10 cellular contexts compared by ENCODE assay signal in the genomic region with DNA sequence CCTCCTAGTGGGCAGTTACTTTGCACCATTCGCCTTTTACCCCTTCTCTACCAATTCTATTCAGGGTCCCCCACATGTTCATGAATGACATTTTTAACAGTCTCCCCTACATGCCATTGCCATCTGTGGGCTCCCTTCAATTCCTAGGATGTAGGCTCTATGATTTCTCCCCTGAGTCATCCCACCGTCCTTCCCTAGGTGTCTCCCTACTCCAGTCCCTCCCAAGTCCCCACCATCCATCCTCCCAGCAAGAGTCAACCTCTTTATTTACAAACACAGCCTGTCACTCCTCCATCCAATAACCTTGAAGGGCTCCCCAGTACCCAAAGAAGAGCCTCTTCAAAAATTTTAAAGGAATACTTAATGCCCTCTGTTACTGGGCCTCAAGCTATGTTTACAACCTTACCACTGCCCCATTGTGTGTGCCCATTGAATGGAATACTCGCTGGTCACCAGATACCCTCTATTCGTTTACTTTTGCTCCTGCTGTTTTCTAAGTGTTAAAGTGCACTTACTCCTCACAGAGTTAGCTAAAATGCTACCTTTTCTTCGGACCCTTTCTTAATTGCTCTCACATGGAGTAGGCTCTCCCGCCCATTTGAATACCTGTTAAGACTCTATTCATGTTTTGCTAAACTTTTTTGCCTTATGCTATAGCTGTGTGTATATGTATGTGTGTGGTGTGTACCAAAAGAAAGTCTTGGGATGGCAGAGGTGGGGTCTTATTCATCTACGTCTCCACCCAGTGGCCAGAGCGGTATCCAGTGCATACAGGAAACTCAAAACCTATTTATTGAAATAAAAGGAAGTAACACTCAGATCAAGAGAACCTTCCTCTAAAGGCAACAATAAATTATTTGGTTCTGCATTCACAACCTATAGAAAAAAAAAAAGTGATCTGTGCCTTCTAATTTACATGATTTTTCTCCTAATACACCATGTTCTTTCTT.
A peak's percentile ranks its signal among the peaks of the same experiment; 100 is the strongest.
DNase-seq lines count a peak whose midpoint lies in the region; ATAC-seq and TF ChIP-seq lines count a peak whose summit lies in the region.
"Had no signal": no experiment of that assay in that cellular context is flagged by ENCODE, and none has a peak within 500 bp of the region (broad histone marks: within the 10 kb centered on the region; RNA-seq: fewer than 3 reads in every experiment).

No MANE protein-coding gene starts in this region.

- no peaks in the 10 kb centered on the region for H3K27me3 ChIP-seq in DND-41 (ENCODE audit: insufficient read depth, low read length, poor library complexity)
- no peaks in the 10 kb centered on the region for H3K27me3 ChIP-seq in SK-N-SH (ENCODE audit: insufficient read depth)
- no peaks in the 10 kb centered on the region for H3K27me3 ChIP-seq in upper lobe of left lung

- TF ChIP-seq EP300 in SK-N-SH (IDR thresholded peaks at IDR 0.05; ENCODE audit: borderline replicate concordance in 1 of 2, low read depth in 1 of 2, low read length in 1 of 2) (no peak), upper lobe of left lung (IDR thresholded peaks at IDR 0.05) (no peak)

- TF ChIP-seq CTCF in DND-41 (IDR thresholded peaks at IDR 0.05; ENCODE audit: borderline replicate concordance, extremely low read depth, low read length, poor library complexity, severe bottlenecking) (peak; percentile 7), SK-N-SH (IDR thresholded peaks at IDR 0.05) (peak; percentile 53), upper lobe of left lung (IDR thresholded peaks at IDR 0.05) (no peak)

- in situ Hi-C loops in KBM-7 (cut with MboI; ENCODE audit: low pct_unique_long_range_greater_than_20kb, low sequenced_read_pairs), result no loop called here

- H3K4me1 ChIP-seq in DND-41 (ENCODE audit: insufficient read depth, low read length) (no peaks in the 10 kb centered on the region), SK-N-SH (ENCODE audit: control insufficient read depth in 1 of 2, insufficient read depth in 2 of 2, low read depth in 1 of 2, low read length in 1 of 2) (peaks cover 0 to 5% of the 10 kb centered on the region in 2 experiments; a peak in 1 of 4 replicates), upper lobe of left lung (no peaks in the 10 kb centered on the region)

- POLR2A ChIA-PET in SK-N-SH (lab: Yijun Ruan, JAX), result no interaction called here

- DNase-seq in DND-41 (no peak), KBM-7 (peak; percentile 17), SK-N-SH (peak; percentile 51), left kidney (ENCODE audit: low read depth, low spot score) (peak; percentile 15), medulla oblongata (ENCODE audit: extremely low spot score) (no peak), upper lobe of left lung (no peak)
- no peak for DNase-seq in NK-92 treated with Interleukin-12 subunit alpha and Interleukin-12 subunit beta, amount 100 ng/mL, for 24 hours (lab: John Stamatoyannopoulos, UW)
- DNase-seq: activated T-cell treated with anti-CD3 and anti-CD28 coated beads, Interleukin-2, amount 50 U/mL, for 48 hours had no signal

- ATAC-seq in DND-41 (ENCODE audit: insufficient read depth, low read depth) (no peak), GM19397 (IDR thresholded peaks at IDR 0.05; ENCODE audit: unreplicated experiment) (no peak), upper lobe of left lung (ENCODE audit: low FRiP score in 2 of 2) (no peak)

- no peak for TF ChIP-seq POLR2A in upper lobe of left lung (IDR thresholded peaks at IDR 0.05)

- H3K4me2 ChIP-seq in DND-41 (ENCODE audit: insufficient read depth, low read length) (no peak overlapping the region), SK-N-SH (no peak overlapping the region)

- no peaks in the 10 kb centered on the region for H4K20me1 ChIP-seq in DND-41 (ENCODE audit: insufficient read depth, low read length)
- H4K20me1 ChIP-seq in SK-N-SH (ENCODE audit: insufficient read depth), result no peaks in the 10 kb centered on the region

- no peaks in the 10 kb centered on the region for H3K9me3 ChIP-seq in DND-41 (ENCODE audit: insufficient read depth, low read length, severe bottlenecking)
- no peaks in the 10 kb centered on the region for H3K9me3 ChIP-seq in SK-N-SH
- H3K9me3 ChIP-seq in upper lobe of left lung, result no peaks in the 10 kb centered on the region

- H3K4me3 ChIP-seq in DND-41 (ENCODE audit: low read depth in 1 of 2, low read length in 2 of 2) (no peak overlapping the region), SK-N-SH (ENCODE audit: low read depth in 2 of 2, low read length in 1 of 2) (no peak overlapping the region), upper lobe of left lung (no peak overlapping the region)
- H3K4me3 ChIP-seq: skin epidermis had no signal

- peak; percentile 88 for TF ChIP-seq RAD21 in SK-N-SH (IDR thresholded peaks at IDR 0.05; ENCODE audit: low read length)

- WGBS in SK-N-SH (ENCODE audit: low lambda C conversion rate), result 64% methylated on average over 8 of the region's 8 CpGs
- 70 to 72% methylated on average over 8 of the region's 8 CpGs for WGBS in upper lobe of left lung, 2 donors

- H3K79me2 ChIP-seq in DND-41 (ENCODE audit: insufficient read depth, low read length) (no peaks in the 10 kb centered on the region), SK-N-SH (ENCODE audit: insufficient read depth) (no peaks in the 10 kb centered on the region)

- H2AFZ ChIP-seq in DND-41 (ENCODE audit: low read depth, low read length) (no peak overlapping the region), SK-N-SH (ENCODE audit: low read depth) (no peak overlapping the region)

- H3K36me3 ChIP-seq in DND-41 (ENCODE audit: insufficient read depth, low read length) (no peaks in the 10 kb centered on the region), SK-N-SH (replicated peaks in 1 of 2; ENCODE audit: control insufficient read depth in 1 of 2, insufficient read depth in 2 of 2, low read length in 1 of 2) (no peaks in the 10 kb centered on the region), upper lobe of left lung (no peaks in the 10 kb centered on the region)

- no peak overlapping the region for H3K27ac ChIP-seq in DND-41 (ENCODE audit: low read length)
- H3K27ac ChIP-seq in SK-N-SH (ENCODE audit: low read depth in 2 of 2, low read length in 1 of 2), result no peak overlapping the region
- H3K27ac ChIP-seq in upper lobe of left lung, result no peak overlapping the region
- H3K27ac ChIP-seq: skin epidermis had no signal

- CTCF ChIA-PET in SK-N-SH (lab: Yijun Ruan, JAX), result interaction anchor here (0.8 to 8.8 kb wide), 6 partner anchors 14 to 301 kb away, joined by 3 to 90 read pairs (median 9); no protein-coding TSS in a partner anchor

- no peaks in the 10 kb centered on the region for H3F3A ChIP-seq in SK-N-SH (replicated peaks; ENCODE audit: insufficient read depth)

- H3K9ac ChIP-seq in DND-41 (ENCODE audit: low read depth, low read length), result no peak overlapping the region
- H3K9ac ChIP-seq in SK-N-SH, result no peak overlapping the region

- 0 out of 2 replicates have a peak, but pooled peaks cover 3% of the 10 kb centered on the region for H3K9me2 ChIP-seq in SK-N-SH

TF ChIP-seq in SK-N-SH, 30 proteins besides CTCF, POLR2A, EP300 and RAD21:
- TF ChIP-seq SMC3 (IDR thresholded peaks at IDR 0.05; ENCODE audit: low read depth, low read length) (peak; percentile 73), TAF1 (IDR thresholded peaks at IDR 0.05; ENCODE audit: borderline replicate concordance, low read depth, low read length) (no peak)

Comparison
In these comparisons a context has a peak if more than half of its experiments do, and no peak if none do; other contexts are left out.
1. DNase-seq: peak in KBM-7 (single experiment), SK-N-SH (single experiment) and left kidney (single experiment); none in DND-41 (single experiment), medulla oblongata (single experiment), NK-92 treated with Interleukin-12 subunit alpha and Interleukin-12 subunit beta, amount 100 ng/mL, for 24 hours (single experiment) and upper lobe of left lung (0 of 2).
2. CTCF ChIP-seq: peak in DND-41 (single experiment) and SK-N-SH (single experiment); none in upper lobe of left lung (0 of 6).